Comparison of ENCODE assay signal across 1 cellular context in genomic region chrX:129981752-129982299, GRCh38.
TF ChIP-seq lines count a peak whose summit lies in the region.

No MANE protein-coding gene starts in this region.

TF ChIP-seq in GM23338, 12 proteins besides CTCF, POLR2A, EP300 and RAD21 (continued from another document):
- TF ChIP-seq ZNF462 (CRISPR knock-in tag; IDR thresholded peaks at IDR 0.05): no peak
- no peak for TF ChIP-seq EZH2phosphoT487 (IDR thresholded peaks at IDR 0.05; ENCODE audit: unreplicated experiment)
